ENCODE assay signal across 30 cellular contexts in genomic region chr1:223242382-223242955, GRCh38.
DNase-seq lines count a peak whose midpoint lies in the region; ATAC-seq and TF ChIP-seq lines count a peak whose summit lies in the region.
"Had no signal": no experiment of that assay in that cellular context is flagged by ENCODE, and none has a peak within 500 bp of the region (broad histone marks: within the 10 kb centered on the region; RNA-seq: fewer than 3 reads in every experiment).

No MANE protein-coding gene starts in this region.

- in situ Hi-C loops in GM23248 (cut with MboI) (no loop called here), mammary epithelial cell (cut with MboI; ENCODE audit: low sequenced_read_pairs in 2 of 2) (no loop called here)

- H3K36me3 ChIP-seq in GM23248 (ENCODE audit: low read depth): no peaks in the 10 kb centered on the region
- H3K36me3 ChIP-seq in mammary epithelial cell (ENCODE audit: insufficient read depth, low read length): no peaks in the 10 kb centered on the region
- H3K36me3 ChIP-seq: gastrocnemius medialis, prostate gland, right lobe of liver, stomach, thyroid gland had no signal

- intact Hi-C loops in mammary epithelial cell (cut with micrococcal nuclease): no loop called here

- no peak for TF ChIP-seq CTCF in AG10803 (conservative IDR thresholded peaks at IDR 0.05; ENCODE audit: low read length)
- no peak for TF ChIP-seq CTCF in mammary epithelial cell (conservative IDR thresholded peaks at IDR 0.05 in 1 of 2, IDR thresholded peaks at IDR 0.05 in 1 of 2; ENCODE audit: extremely low read depth in 1 of 2, insufficient read depth in 1 of 2, low read depth in 1 of 2, low read length in 2 of 2)

- H3K4me2 ChIP-seq in GM23248 (ENCODE audit: unreplicated experiment) (no peak overlapping the region), mammary epithelial cell (ENCODE audit: insufficient read depth, low read depth, low read length) (no peak overlapping the region)
- H3K4me2 ChIP-seq: PC-9 had no signal

- H3K9me2 ChIP-seq in GM23248 (ENCODE audit: insufficient read depth): no peaks in the 10 kb centered on the region

- dilution Hi-C loops in mammary epithelial cell (cut with HindIII; ENCODE audit: low sequenced_read_pairs): no loop called here

- no peaks in the 10 kb centered on the region for H3K27me3 ChIP-seq in GM23248 (replicated peaks; ENCODE audit: insufficient read depth)
- no peaks in the 10 kb centered on the region for H3K27me3 ChIP-seq in mammary epithelial cell (ENCODE audit: insufficient read depth, low read length)
- H3K27me3 ChIP-seq: gastrocnemius medialis, right lobe of liver, stomach, thyroid gland had no signal

- H3K27ac ChIP-seq in GM23248 (no peak overlapping the region), mammary epithelial cell (ENCODE audit: insufficient read depth, low read depth, low read length) (no peak overlapping the region)
- H3K27ac ChIP-seq: gastrocnemius medialis, PC-9, prostate gland, right lobe of liver, stomach, thyroid gland, VCaP had no signal

- no peak overlapping the region for H2AFZ ChIP-seq in GM23248
- peak overlapping the region; percentile 17 for H2AFZ ChIP-seq in mammary epithelial cell (ENCODE audit: low read depth, low read length)
- H2AFZ ChIP-seq: PC-9 had no signal

- no peaks in the 10 kb centered on the region for H3F3A ChIP-seq in GM23248 (ENCODE audit: insufficient read depth)

- H3K9me3 ChIP-seq in GM23248 (ENCODE audit: low read depth) (no peaks in the 10 kb centered on the region), mammary epithelial cell (replicated peaks; ENCODE audit: insufficient read depth, low read length) (no peaks in the 10 kb centered on the region)
- H3K9me3 ChIP-seq: gastrocnemius medialis, prostate gland, right lobe of liver, thyroid gland had no signal

- H3K4me1 ChIP-seq in GM23248 (ENCODE audit: insufficient read depth) (no peaks in the 10 kb centered on the region), mammary epithelial cell (ENCODE audit: insufficient read depth, low read length) (peaks cover 5% of the 10 kb centered on the region)
- H3K4me1 ChIP-seq: gastrocnemius medialis, prostate gland, stomach, thyroid gland had no signal

- no peak for ATAC-seq in HG02884 (IDR thresholded peaks at IDR 0.05; ENCODE audit: unreplicated experiment)
- ATAC-seq: activated naive CD8-positive, alpha-beta T cell treated with anti-CD3 and anti-CD28 coated beads, Interleukin-2, amount 50 U/mL, for 24 hours; gastrocnemius medialis; naive thymus-derived CD4-positive, alpha-beta T cell; right lobe of liver; Right ventricle myocardium inferior had no signal

- H3K79me2 ChIP-seq in GM23248 (ENCODE audit: insufficient read depth): no peaks in the 10 kb centered on the region
- H3K79me2 ChIP-seq in mammary epithelial cell (ENCODE audit: insufficient read depth, low read length): no peaks in the 10 kb centered on the region

- H4K20me1 ChIP-seq in GM23248 (ENCODE audit: insufficient read depth) (no peaks in the 10 kb centered on the region), mammary epithelial cell (ENCODE audit: insufficient read depth, low read length) (no peaks in the 10 kb centered on the region)

- BruUV-seq in mammary epithelial cell (replicated peaks; lab: Mats Ljungman, UMichigan): no TSS peak

- H3K9ac ChIP-seq in GM23248 (no peak overlapping the region), mammary epithelial cell (ENCODE audit: insufficient read depth, low read length) (no peak overlapping the region)

- CTCF ChIA-PET in mammary epithelial cell (lab: Charles Lee; ENCODE audit: low non-redundant PET): no interaction called here

- DNase-seq in AG10803 (ENCODE audit: low read depth) (peak; percentile 31), GM23248 (peak; percentile 69), mammary epithelial cell (no peak), islet precursor cell (peak; percentile 48), GDM1 (lab: John Stamatoyannopoulos, UW) (no peak), T-helper 2 cell (no peak)
- DNase-seq: activated CD4-positive, alpha-beta T cell treated with anti-CD3 and anti-CD28 coated beads for 4 hours; activated effector memory CD4-positive, alpha-beta T cell treated with anti-CD3 and anti-CD28 coated beads, Interleukin-2, amount 50 U/mL, for 16 hours; activated naive CD8-positive, alpha-beta T cell treated with anti-CD3 and anti-CD28 coated beads, Interleukin-2, amount 50 U/mL, for 24 hours; activated T-cell treated with anti-CD3 and anti-CD28 coated beads, Interleukin-2, amount 50 U/mL, for 1 hour; C1 segment of cervical spinal cord; DMS153; gastrocnemius medialis; GOT3; KG1; midbrain; naive thymus-derived CD4-positive, alpha-beta T cell; NCI-H1417 treated with DMSO at 0.1 percent for 48 hours; NCI-H2029 treated with DMSO at 0.1 percent for 48 hours; NCI-H524 treated with DMSO at 0.1 percent for 48 hours; NK-92 treated with Interleukin-12 subunit alpha and Interleukin-12 subunit beta, amount 100 ng/mL, for 24 hours; PC-9; right lobe of liver; stimulated activated CD4-positive, alpha-beta T cell treated with anti-CD3 and anti-CD28 coated beads, Interleukin-2, amount 100 ng/mL, for 48 hours; stomach; thyroid gland had no signal

- 29 to 31% methylated on average over 6 of the region's 6 CpGs for WGBS in GM23248 (ENCODE audit: low coverage in 1 of 2, low lambda C conversion rate in 2 of 2, missing lambda C conversion rate in 2 of 2), 2 experiments
- 40% methylated on average over 2 of the region's 6 CpGs for WGBS in mammary epithelial cell (ENCODE audit: low coverage, missing lambda C conversion rate)

- H3K4me3 ChIP-seq in AG10803 (ENCODE audit: low read length) (no peak overlapping the region), GM23248 (no peak overlapping the region), mammary epithelial cell (replicated peaks in 1 of 3; ENCODE audit: insufficient read depth in 1 of 3, low read depth in 2 of 3, low read length in 3 of 3) (no peak overlapping the region)
- H3K4me3 ChIP-seq: gastrocnemius medialis, PC-9, prostate gland, right lobe of liver, stomach, thyroid gland had no signal

Comparison
In these comparisons a context has a peak if more than half of its experiments do, and no peak if none do; other contexts are left out.
1. DNase-seq: peak in AG10803 (single experiment), GM23248 (single experiment) and islet precursor cell (single experiment); none in mammary epithelial cell (single experiment), GDM1 (single experiment) and T-helper 2 cell (0 of 5).